8 cellular contexts compared by ENCODE assay signal in genomic region chr1:47508900-47509488, GRCh38.
A peak's percentile ranks its signal among the peaks of the same experiment; 100 is the strongest.
DNase-seq lines count a peak whose midpoint lies in the region; ATAC-seq and TF ChIP-seq lines count a peak whose summit lies in the region.

No MANE protein-coding gene starts in this region.

- H3K4me1 Mint-ChIP-seq in stimulated activated effector memory CD8-positive, alpha-beta T cell treated with anti-CD3 and anti-CD28 coated beads, Interleukin-12 subunit alpha, Interleukin-12 subunit beta, amount 100 ng/mL, for 72 hours = no peaks in the 10 kb centered on the region

- no peaks in the 10 kb centered on the region for H3K36me3 Mint-ChIP-seq in stimulated activated effector memory CD8-positive, alpha-beta T cell treated with anti-CD3 and anti-CD28 coated beads, Interleukin-12 subunit alpha, Interleukin-12 subunit beta, amount 100 ng/mL, for 72 hours

- H3K4me3 Mint-ChIP-seq in stimulated activated effector memory CD8-positive, alpha-beta T cell treated with anti-CD3 and anti-CD28 coated beads, Interleukin-12 subunit alpha, Interleukin-12 subunit beta, amount 100 ng/mL, for 72 hours = peak overlapping the region; percentile 55

- DNase-seq in NCI-H748 (lab: John Stamatoyannopoulos, UW; ENCODE audit: unreplicated experiment) = peak; percentile 18
- DNase-seq in NCI-H748 treated with DMSO at 0.1 percent for 48 hours (lab: John Stamatoyannopoulos, UW) = no peak
- peak; percentile 46 for DNase-seq in iPS-NIHi7 (ENCODE audit: extremely low spot score)
- DNase-seq in stimulated activated effector memory CD8-positive, alpha-beta T cell treated with anti-CD3 and anti-CD28 coated beads, Interleukin-12 subunit alpha, Interleukin-12 subunit beta, amount 100 ng/mL, for 72 hours (ENCODE audit: low spot score in 2 of 2) = no peak
- DNase-seq in NK-92 (lab: John Stamatoyannopoulos, UW; ENCODE audit: unreplicated experiment) = no peak
- no peak for DNase-seq in HuH-7.5 (ENCODE audit: low spot score)
- DNase-seq in NCI-H510A treated with DMSO at 0.1 percent for 48 hours (lab: John Stamatoyannopoulos, UW) = no peak

- peak overlapping the region; percentile 61 for H3K27ac ChIP-seq in VCaP

- peak; percentile 4 for ATAC-seq in stimulated activated effector memory CD8-positive, alpha-beta T cell treated with anti-CD3 and anti-CD28 coated beads, Interleukin-12 subunit alpha, Interleukin-12 subunit beta, amount 100 ng/mL, for 72 hours

- H3K27ac Mint-ChIP-seq in stimulated activated effector memory CD8-positive, alpha-beta T cell treated with anti-CD3 and anti-CD28 coated beads, Interleukin-12 subunit alpha, Interleukin-12 subunit beta, amount 100 ng/mL, for 72 hours = no peak overlapping the region

- 0 out of 2 replicates have a peak, but pooled peaks have one; percentile 12 for TF ChIP-seq CTCF in VCaP (conservative IDR thresholded peaks at IDR 0.05)

- H3K9me3 Mint-ChIP-seq in stimulated activated effector memory CD8-positive, alpha-beta T cell treated with anti-CD3 and anti-CD28 coated beads, Interleukin-12 subunit alpha, Interleukin-12 subunit beta, amount 100 ng/mL, for 72 hours = no peaks in the 10 kb centered on the region

Comparison
In these comparisons a context has a peak if more than half of its experiments do, and no peak if none do; other contexts are left out.
1. DNase-seq: peak in NCI-H748 (single experiment) and iPS-NIHi7 (single experiment); none in NCI-H748 treated with DMSO at 0.1 percent for 48 hours (single experiment), stimulated activated effector memory CD8-positive, alpha-beta T cell treated with anti-CD3 and anti-CD28 coated beads, Interleukin-12 subunit alpha, Interleukin-12 subunit beta, amount 100 ng/mL, for 72 hours (0 of 2), NK-92 (single experiment), HuH-7.5 (single experiment) and NCI-H510A treated with DMSO at 0.1 percent for 48 hours (single experiment).